Comparison of ENCODE assay signal across 8 cellular contexts in genomic region chr1:198167436-198167934, GRCh38. TPM values are rescaled to one million over a fixed set of nuclear protein-coding genes. Genes with fewer than 3 reads are reported as not detected.
A peak's percentile ranks its signal among the peaks of the same experiment; 100 is the strongest.
DNase-seq lines count a peak whose midpoint lies in the region; ATAC-seq and TF ChIP-seq lines count a peak whose summit lies in the region.

No MANE protein-coding gene starts in this region.

- H3K27ac Mint-ChIP-seq in activated naive CD4-positive, alpha-beta T cell treated with anti-CD3 and anti-CD28 coated beads, Interleukin-2, amount 50 U/mL, for 72 hours: peak overlapping the region; percentile 96 to 97
- peak overlapping the region; percentile 89 to 94 for H3K27ac Mint-ChIP-seq in natural killer cell treated with Interleukin-12 subunit alpha and Interleukin-12 subunit beta and Interleukin-15 and Interleukin-18, amount 100 ng/mL, for 72 hours

- H3K4me3 Mint-ChIP-seq in natural killer cell treated with Interleukin-12 subunit alpha and Interleukin-12 subunit beta and Interleukin-15 and Interleukin-18, amount 100 ng/mL, for 72 hours: peak overlapping the region; percentile 91

- H3K4me3 ChIP-seq in ovary: no peak overlapping the region

- H3K36me3 Mint-ChIP-seq in activated naive CD4-positive, alpha-beta T cell treated with anti-CD3 and anti-CD28 coated beads, Interleukin-2, amount 50 U/mL, for 72 hours: peaks cover 13% of the 10 kb centered on the region in 2 donors
- peaks cover 7% of the 10 kb centered on the region for H3K36me3 Mint-ChIP-seq in natural killer cell treated with Interleukin-12 subunit alpha and Interleukin-12 subunit beta and Interleukin-15 and Interleukin-18, amount 100 ng/mL, for 72 hours

- no peak overlapping the region for H3K27ac ChIP-seq in ovary

- H3K27me3 Mint-ChIP-seq in natural killer cell treated with Interleukin-12 subunit alpha and Interleukin-12 subunit beta and Interleukin-15 and Interleukin-18, amount 100 ng/mL, for 72 hours: no peaks in the 10 kb centered on the region

- TF ChIP-seq EP300 in ovary (IDR thresholded peaks at IDR 0.05): no peak

- H3K9me3 Mint-ChIP-seq in activated naive CD4-positive, alpha-beta T cell treated with anti-CD3 and anti-CD28 coated beads, Interleukin-2, amount 50 U/mL, for 72 hours: peaks cover 0 to 8% of the 10 kb centered on the region in 2 donors
- peaks cover 3% of the 10 kb centered on the region for H3K9me3 Mint-ChIP-seq in natural killer cell treated with Interleukin-12 subunit alpha and Interleukin-12 subunit beta and Interleukin-15 and Interleukin-18, amount 100 ng/mL, for 72 hours

- ATAC-seq in GM21381 (IDR thresholded peaks at IDR 0.05; ENCODE audit: unreplicated experiment) (peak; percentile 71), HG03565 (IDR thresholded peaks at IDR 0.05; ENCODE audit: unreplicated experiment) (peak; percentile 47)
- peak; percentile 24 to 68 for ATAC-seq in activated naive CD4-positive, alpha-beta T cell treated with anti-CD3 and anti-CD28 coated beads, Interleukin-2, amount 50 U/mL, for 72 hours
- ATAC-seq in natural killer cell treated with Interleukin-12 subunit alpha and Interleukin-12 subunit beta and Interleukin-15 and Interleukin-18, amount 100 ng/mL, for 72 hours: peak; percentile 85 to 86

- no peak for TF ChIP-seq POLR2A in ovary (IDR thresholded peaks at IDR 0.05)

- peaks cover 57 to 69% of the 10 kb centered on the region in 2 donors for H3K4me1 Mint-ChIP-seq in natural killer cell treated with Interleukin-12 subunit alpha and Interleukin-12 subunit beta and Interleukin-15 and Interleukin-18, amount 100 ng/mL, for 72 hours (ENCODE audit: low read depth in 2 of 2)

- no peak for TF ChIP-seq CTCF in ovary (IDR thresholded peaks at IDR 0.05)

- 44 to 58% (median 53%) methylated on average over 3 of the region's 3 CpGs for WGBS in ovary, 3 donors

- no peaks in the 10 kb centered on the region for H3K36me3 ChIP-seq in ovary

- DNase-seq in GF-D8 (lab: John Stamatoyannopoulos, UW) (peak; percentile 43), ovary (no peak), NCI-H748 treated with DMSO at 0.1 percent for 48 hours (lab: John Stamatoyannopoulos, UW) (no peak), SIG-M5 treated with dmso at 0.1 percent for 504 hours (lab: John Stamatoyannopoulos, UW; ENCODE audit: unreplicated experiment) (no peak)
- DNase-seq in activated naive CD4-positive, alpha-beta T cell treated with anti-CD3 and anti-CD28 coated beads, Interleukin-2, amount 50 U/mL, for 72 hours (ENCODE audit: low spot score in 2 of 2): no peak
- DNase-seq in natural killer cell treated with Interleukin-12 subunit alpha and Interleukin-12 subunit beta and Interleukin-15 and Interleukin-18, amount 100 ng/mL, for 72 hours (ENCODE audit: low spot score): peak; percentile 61

- H3K9me3 ChIP-seq in ovary: no peaks in the 10 kb centered on the region

- intact Hi-C loops in ovary (cut with DNase I): no loop called here

- peaks cover 22% of the 10 kb centered on the region for H3K4me1 ChIP-seq in ovary (ENCODE audit: insufficient read depth)

- H3K27me3 ChIP-seq in ovary: no peaks in the 10 kb centered on the region

RNA-seq across cellular contexts. Expression of gene NEK7, which starts 10.7 kb away (rescaled TPM):
- 10 to 100 TPM; 45.5 to 60.1 TPM for total RNA-seq in activated naive CD4-positive, alpha-beta T cell treated with anti-CD3 and anti-CD28 coated beads, Interleukin-2, amount 50 U/mL, for 72 hours
- 100 to 1,000 TPM in 1 of 2 donors, 10 to 100 TPM in 1; 80.0 to 108 TPM for total RNA-seq in natural killer cell treated with Interleukin-12 subunit alpha and Interleukin-12 subunit beta and Interleukin-15 and Interleukin-18, amount 100 ng/mL, for 72 hours
- total RNA-seq in ovary: 10 to 100 TPM; 56.3 to 87.0 (median 61.7) TPM
- 10 to 100 TPM; 25.0 to 35.8 TPM for polyA plus RNA-seq in ovary

Comparison
In these comparisons a context has a peak if more than half of its experiments do, and no peak if none do; other contexts are left out.
1. DNase-seq: peak in GF-D8 (single experiment) and natural killer cell treated with Interleukin-12 subunit alpha and Interleukin-12 subunit beta and Interleukin-15 and Interleukin-18, amount 100 ng/mL, for 72 hours (single experiment); none in activated naive CD4-positive, alpha-beta T cell treated with anti-CD3 and anti-CD28 coated beads, Interleukin-2, amount 50 U/mL, for 72 hours (0 of 2), ovary (0 of 5), NCI-H748 treated with DMSO at 0.1 percent for 48 hours (single experiment) and SIG-M5 treated with dmso at 0.1 percent for 504 hours (single experiment).
2. Peak in every context shown above with its lines, with median percentiles within 50 percentile points of each other: ATAC-seq.